10 cellular contexts compared by ENCODE assay signal in the genomic region with DNA sequence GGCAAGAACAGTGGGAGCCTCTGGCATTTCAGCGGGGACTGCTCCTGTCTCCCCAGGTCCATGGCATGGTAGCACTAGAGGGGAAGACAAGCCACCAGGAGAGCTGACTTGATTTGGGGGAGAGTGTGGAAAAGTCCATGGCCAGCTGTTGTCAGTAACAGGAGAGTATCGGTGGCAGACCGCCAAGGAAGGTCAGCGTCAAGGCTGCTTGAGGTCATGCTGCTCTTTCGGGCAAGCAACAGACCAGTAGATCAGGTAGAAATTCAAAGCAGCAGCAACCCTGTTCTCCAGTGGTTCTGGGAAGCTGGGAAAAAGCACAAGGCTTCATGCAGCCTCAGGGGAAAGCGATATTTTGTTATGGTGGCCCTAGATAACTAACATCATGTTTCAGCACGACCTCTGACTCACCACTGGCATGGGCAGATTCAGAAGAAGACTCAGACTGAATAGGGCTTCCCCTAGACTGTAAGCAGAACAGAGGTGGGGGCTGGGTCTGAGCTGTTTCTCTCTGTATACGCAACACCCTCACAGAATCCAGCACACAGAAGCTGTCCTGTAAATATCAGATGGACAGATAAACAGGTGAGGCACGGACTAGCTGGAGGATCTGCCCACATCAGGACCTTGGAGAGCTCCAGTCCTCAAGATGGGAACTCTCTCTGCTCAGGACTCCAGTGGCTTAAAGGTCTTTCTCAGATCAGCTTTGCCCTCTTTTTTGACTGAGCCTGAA. TPM values are rescaled to one million over a fixed set of nuclear protein-coding genes. Genes with fewer than 3 reads are reported as not detected.
DNase-seq lines count a peak whose midpoint lies in the region; ATAC-seq and TF ChIP-seq lines count a peak whose summit lies in the region.
"Had no signal": no experiment of that assay in that cellular context is flagged by ENCODE, and none has a peak within 500 bp of the region (broad histone marks: within the 10 kb centered on the region; RNA-seq: fewer than 3 reads in every experiment).

No MANE protein-coding gene starts in this region.

- no peaks in the 10 kb centered on the region for H3K4me1 ChIP-seq in SJCRH30

- H3K4me3 Mint-ChIP-seq in HFFc6: no peak overlapping the region
- H3K4me3 Mint-ChIP-seq: activated naive CD4-positive, alpha-beta T cell treated with anti-CD3 and anti-CD28 coated beads, Interleukin-2, amount 50 U/mL, for 24 hours had no signal

- no peak overlapping the region for H3K27ac Mint-ChIP-seq in HFFc6
- H3K27ac Mint-ChIP-seq: activated naive CD4-positive, alpha-beta T cell treated with anti-CD3 and anti-CD28 coated beads, Interleukin-2, amount 50 U/mL, for 24 hours had no signal

- peak; percentile 20 for DNase-seq in AG10803 (ENCODE audit: low read depth)
- DNase-seq in HFFc6: peak; percentile 14
- DNase-seq in SJCRH30: peak; percentile 26 to 65
- peak; percentile 50 for DNase-seq in glomerular visceral epithelial cell (ENCODE audit: extremely low spot score)
- DNase-seq in NCI-H1105 treated with DMSO at 0.1 percent for 48 hours (lab: John Stamatoyannopoulos, UW): no peak
- no peak for DNase-seq in omental fat pad (ENCODE audit: low spot score)

- TF ChIP-seq CTCF in AG10803 (conservative IDR thresholded peaks at IDR 0.05; ENCODE audit: low read length) (no peak), HFFc6 (IDR thresholded peaks at IDR 0.05) (no peak), omental fat pad (IDR thresholded peaks at IDR 0.05) (no peak)

- peaks cover 27% of the 10 kb centered on the region for H3K27me3 Mint-ChIP-seq in HFFc6 (ENCODE audit: insufficient read depth)

- no peak overlapping the region for H3K27ac ChIP-seq in SJCRH30

- no peaks in the 10 kb centered on the region for H3K36me3 Mint-ChIP-seq in HFFc6 (ENCODE audit: low read depth)
- H3K36me3 Mint-ChIP-seq: activated naive CD4-positive, alpha-beta T cell treated with anti-CD3 and anti-CD28 coated beads, Interleukin-2, amount 50 U/mL, for 24 hours had no signal

- ATAC-seq in GM18861 (IDR thresholded peaks at IDR 0.05; ENCODE audit: unreplicated experiment): no peak
- ATAC-seq in GM21576 (IDR thresholded peaks at IDR 0.05; ENCODE audit: unreplicated experiment): no peak
- no peak for ATAC-seq in omental fat pad (ENCODE audit: low FRiP score)

- H3K4me1 Mint-ChIP-seq in HFFc6 (ENCODE audit: low read depth): no peaks in the 10 kb centered on the region
- H3K4me1 Mint-ChIP-seq: activated naive CD4-positive, alpha-beta T cell treated with anti-CD3 and anti-CD28 coated beads, Interleukin-2, amount 50 U/mL, for 24 hours had no signal

- H3K4me3 ChIP-seq in AG10803 (ENCODE audit: low read length): no peak overlapping the region
- H3K4me3 ChIP-seq in SJCRH30: no peak overlapping the region

- no peaks in the 10 kb centered on the region for H3K36me3 ChIP-seq in SJCRH30

- H3K9me3 ChIP-seq in SJCRH30 (replicated peaks): no peaks in the 10 kb centered on the region

- H3K27me3 ChIP-seq in SJCRH30: no peaks in the 10 kb centered on the region

- no peaks in the 10 kb centered on the region; the same call in 1 of the 2 replicates for H3K9me3 Mint-ChIP-seq in HFFc6

RNA-seq across cellular contexts. Expression of a gene that starts 35.2 kb away (rescaled TPM):
- total RNA-seq in HFFc6 (2021; fragmentation: NEBNext Ultra II Directional; extraction: Animal tissue kit (Norgen Biotek cat#: 25700)): 1 to 10 TPM in 4 of 6 experiments, under 1 TPM in 2; 0.66 to 4.3 (median 3.9) TPM
- total RNA-seq in SJCRH30 (2014; rRNA removed; shearing (Covaris generic)): 3.9 and 4.0 TPM in 2 replicates
- total RNA-seq in omental fat pad: under 1 TPM in 3 of 4 donors, not detected in 1; 0.44 to 0.65 (median 0.60) TPM
- total RNA-seq: Right ventricle myocardium superior had no signal

Comparison
In these comparisons a context has a peak if more than half of its experiments do, and no peak if none do; other contexts are left out.
1. DNase-seq: peak in AG10803 (single experiment), HFFc6 (single experiment), SJCRH30 (2 of 2) and glomerular visceral epithelial cell (single experiment); none in NCI-H1105 treated with DMSO at 0.1 percent for 48 hours (single experiment) and omental fat pad (single experiment).